In the genomic region with DNA sequence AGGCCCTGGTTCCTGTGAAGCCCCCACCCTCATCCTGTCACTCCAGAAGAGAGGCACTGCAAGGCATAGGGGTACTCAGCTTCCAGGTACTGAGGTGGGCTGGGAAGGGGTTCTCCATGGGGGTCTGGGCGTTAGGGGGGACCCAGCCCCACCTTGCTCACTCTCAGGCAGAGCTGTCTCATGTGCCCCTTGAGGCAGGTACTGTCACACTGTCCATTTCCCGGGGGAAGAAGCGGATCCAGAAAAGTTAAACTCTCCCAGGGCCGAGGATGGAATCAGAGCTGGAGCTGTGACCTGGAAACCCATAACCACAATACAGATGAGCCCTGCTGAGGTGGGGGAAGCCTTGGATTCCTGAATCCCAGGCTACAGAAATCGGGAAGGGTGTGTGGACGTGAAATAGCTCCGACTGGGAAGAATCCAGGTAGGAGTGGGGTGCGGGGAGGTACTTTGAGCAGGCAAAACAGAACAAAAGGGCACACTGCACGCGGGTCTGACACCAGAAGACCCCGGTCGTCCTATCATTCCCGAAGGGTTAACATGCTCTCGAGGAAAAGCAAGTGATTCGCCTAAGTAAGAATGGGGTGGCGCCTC, we compare ENCODE assay signal across 1 cellular context.
TF ChIP-seq lines count a peak whose summit lies in the region.

No MANE protein-coding gene starts in this region.

TF ChIP-seq in HCT116, 20 proteins besides CTCF, POLR2A, EP300 and RAD21 (continued from another document):
- TF ChIP-seq, protein P1, sequence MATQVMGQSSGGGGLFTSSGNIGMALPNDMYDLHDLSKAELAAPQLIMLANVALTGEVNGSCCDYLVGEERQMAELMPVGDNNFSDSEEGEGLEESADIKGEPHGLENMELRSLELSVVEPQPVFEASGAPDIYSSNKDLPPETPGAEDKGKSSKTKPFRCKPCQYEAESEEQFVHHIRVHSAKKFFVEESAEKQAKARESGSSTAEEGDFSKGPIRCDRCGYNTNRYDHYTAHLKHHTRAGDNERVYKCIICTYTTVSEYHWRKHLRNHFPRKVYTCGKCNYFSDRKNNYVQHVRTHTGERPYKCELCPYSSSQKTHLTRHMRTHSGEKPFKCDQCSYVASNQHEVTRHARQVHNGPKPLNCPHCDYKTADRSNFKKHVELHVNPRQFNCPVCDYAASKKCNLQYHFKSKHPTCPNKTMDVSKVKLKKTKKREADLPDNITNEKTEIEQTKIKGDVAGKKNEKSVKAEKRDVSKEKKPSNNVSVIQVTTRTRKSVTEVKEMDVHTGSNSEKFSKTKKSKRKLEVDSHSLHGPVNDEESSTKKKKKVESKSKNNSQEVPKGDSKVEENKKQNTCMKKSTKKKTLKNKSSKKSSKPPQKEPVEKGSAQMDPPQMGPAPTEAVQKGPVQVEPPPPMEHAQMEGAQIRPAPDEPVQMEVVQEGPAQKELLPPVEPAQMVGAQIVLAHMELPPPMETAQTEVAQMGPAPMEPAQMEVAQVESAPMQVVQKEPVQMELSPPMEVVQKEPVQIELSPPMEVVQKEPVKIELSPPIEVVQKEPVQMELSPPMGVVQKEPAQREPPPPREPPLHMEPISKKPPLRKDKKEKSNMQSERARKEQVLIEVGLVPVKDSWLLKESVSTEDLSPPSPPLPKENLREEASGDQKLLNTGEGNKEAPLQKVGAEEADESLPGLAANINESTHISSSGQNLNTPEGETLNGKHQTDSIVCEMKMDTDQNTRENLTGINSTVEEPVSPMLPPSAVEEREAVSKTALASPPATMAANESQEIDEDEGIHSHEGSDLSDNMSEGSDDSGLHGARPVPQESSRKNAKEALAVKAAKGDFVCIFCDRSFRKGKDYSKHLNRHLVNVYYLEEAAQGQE (IDR thresholded peaks at IDR 0.05; ENCODE audit: low read depth), result no peak
- no peak for TF ChIP-seq CBX3 (IDR thresholded peaks at IDR 0.05; ENCODE audit: low read depth)
- TF ChIP-seq POLR2AphosphoS5 (IDR thresholded peaks at IDR 0.05; ENCODE audit: low read depth, low read length), result no peak
- TF ChIP-seq, protein P2, sequence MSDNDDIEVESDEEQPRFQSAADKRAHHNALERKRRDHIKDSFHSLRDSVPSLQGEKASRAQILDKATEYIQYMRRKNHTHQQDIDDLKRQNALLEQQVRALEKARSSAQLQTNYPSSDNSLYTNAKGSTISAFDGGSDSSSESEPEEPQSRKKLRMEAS (IDR thresholded peaks at IDR 0.05), result no peak
- no peak for TF ChIP-seq ZFX (IDR thresholded peaks at IDR 0.05)
- no peak for TF ChIP-seq ZNF274 (IDR thresholded peaks at IDR 0.05; ENCODE audit: low read depth, low read length)
- no peak for TF ChIP-seq EZH2 (IDR thresholded peaks at IDR 0.05)
- no peak for TF ChIP-seq SIN3A (IDR thresholded peaks at IDR 0.05; ENCODE audit: low read depth)
